Comparison of ENCODE assay signal across 13 cellular contexts in genomic region chr5:112548246-112548982, GRCh38.
DNase-seq lines count a peak whose midpoint lies in the region; ATAC-seq and TF ChIP-seq lines count a peak whose summit lies in the region.
"Had no signal": no experiment of that assay in that cellular context is flagged by ENCODE, and none has a peak within 500 bp of the region (broad histone marks: within the 10 kb centered on the region; RNA-seq: fewer than 3 reads in every experiment).

No MANE protein-coding gene starts in this region.

- no peaks in the 10 kb centered on the region for H3K9me2 ChIP-seq in Karpas-422 (replicated peaks; ENCODE audit: insufficient read depth, low read length)

- intact Hi-C loops in mammary epithelial cell (cut with micrococcal nuclease), result no loop called here

- H3K9me3 ChIP-seq in Karpas-422 (ENCODE audit: low read length), result no peaks in the 10 kb centered on the region
- no peaks in the 10 kb centered on the region for H3K9me3 ChIP-seq in mammary epithelial cell (replicated peaks; ENCODE audit: insufficient read depth, low read length)
- H3K9me3 ChIP-seq in mesodermal cell (ENCODE audit: control insufficient read depth, low read length), result no peaks in the 10 kb centered on the region
- no peaks in the 10 kb centered on the region for H3K9me3 ChIP-seq in Peyer's patch
- H3K9me3 ChIP-seq: gastrocnemius medialis had no signal

- DNase-seq in Caki2 (ENCODE audit: low read depth) (peak; percentile 75), Karpas-422 (no peak), mammary epithelial cell (peak; percentile 39), SKM-1 (lab: John Stamatoyannopoulos, UW; ENCODE audit: unreplicated experiment) (no peak), Peyer's patch (no peak)
- DNase-seq: gastrocnemius medialis, GOT3, natural killer cell, NCI-H345, T1000 had no signal

- BruUV-seq in mammary epithelial cell (replicated peaks; lab: Mats Ljungman, UMichigan), result no TSS peak

- no peak for TF ChIP-seq POLR2A in Peyer's patch (IDR thresholded peaks at IDR 0.05)

- in situ Hi-C loops in Caki2 (cut with HindIII; ENCODE audit: low pct_unique_long_range_greater_than_20kb, low sequenced_read_pairs), result no loop called here
- in situ Hi-C loops in mammary epithelial cell (cut with MboI; ENCODE audit: low sequenced_read_pairs in 2 of 2), result loop anchor here in 1 of 2 donors (25.0 kb wide), 1 partner anchor 336 kb away; no protein-coding TSS in a partner anchor

- H4K20me1 ChIP-seq in Karpas-422 (ENCODE audit: insufficient read depth, low read depth, low read length) (no peaks in the 10 kb centered on the region), mammary epithelial cell (ENCODE audit: insufficient read depth, low read length) (no peaks in the 10 kb centered on the region)

- TF ChIP-seq CTCF in mammary epithelial cell (conservative IDR thresholded peaks at IDR 0.05 in 1 of 2, IDR thresholded peaks at IDR 0.05 in 1 of 2; ENCODE audit: extremely low read depth in 1 of 2, insufficient read depth in 1 of 2, low read depth in 1 of 2, low read length in 2 of 2), result no peak
- TF ChIP-seq CTCF in Peyer's patch (IDR thresholded peaks at IDR 0.05), result no peak

- dilution Hi-C loops in mammary epithelial cell (cut with HindIII; ENCODE audit: low sequenced_read_pairs), result loop anchor here (5.0 to 25.0 kb wide), 2 partner anchors 91 to 336 kb away; no protein-coding TSS in a partner anchor

- H3K27ac ChIP-seq in Karpas-422 (ENCODE audit: low read length), result no peak overlapping the region
- no peak overlapping the region for H3K27ac ChIP-seq in mammary epithelial cell (ENCODE audit: insufficient read depth, low read depth, low read length)
- peak overlapping the region; percentile 60 for H3K27ac ChIP-seq in mesodermal cell (ENCODE audit: low read depth, low read length, severe bottlenecking)
- H3K27ac ChIP-seq in Peyer's patch, result no peak overlapping the region
- H3K27ac ChIP-seq: gastrocnemius medialis had no signal

- H3K4me3 ChIP-seq in Karpas-422 (ENCODE audit: low read length), result peak overlapping the region; percentile 44; the same call in 1 of the 2 replicates
- H3K4me3 ChIP-seq in mammary epithelial cell (replicated peaks in 1 of 3; ENCODE audit: insufficient read depth in 1 of 3, low read depth in 2 of 3, low read length in 3 of 3), result no peak overlapping the region
- H3K4me3 ChIP-seq in mesodermal cell (ENCODE audit: extremely low read depth, insufficient read depth, low read length, poor library complexity, severe bottlenecking), result no peak overlapping the region
- H3K4me3 ChIP-seq in Peyer's patch, result no peak overlapping the region
- H3K4me3 ChIP-seq: gastrocnemius medialis had no signal

- no peaks in the 10 kb centered on the region for H3K79me2 ChIP-seq in Karpas-422 (ENCODE audit: low read length)
- no peaks in the 10 kb centered on the region for H3K79me2 ChIP-seq in mammary epithelial cell (ENCODE audit: insufficient read depth, low read length)

- WGBS in mammary epithelial cell (ENCODE audit: low coverage, missing lambda C conversion rate), result 76% methylated on average over 5 of the region's 5 CpGs
- WGBS in mesodermal cell (ENCODE audit: insufficient coverage in 2 of 2), 2 experiments, result 80 to 85% methylated on average over 3 to 4 of the region's 5 CpGs

- CTCF ChIA-PET in mammary epithelial cell (lab: Charles Lee; ENCODE audit: low non-redundant PET), result no interaction called here

- H3K36me3 ChIP-seq in Karpas-422 (ENCODE audit: insufficient read depth, low read length) (no peaks in the 10 kb centered on the region; the same call in 1 of the 2 replicates), mammary epithelial cell (ENCODE audit: insufficient read depth, low read length) (no peaks in the 10 kb centered on the region), mesodermal cell (ENCODE audit: control insufficient read depth, insufficient read depth, low read length) (no peaks in the 10 kb centered on the region), Peyer's patch (no peaks in the 10 kb centered on the region)
- H3K36me3 ChIP-seq: gastrocnemius medialis had no signal

- H3K4me1 ChIP-seq in Karpas-422 (ENCODE audit: low read length) (peaks cover 53% of the 10 kb centered on the region), mammary epithelial cell (ENCODE audit: insufficient read depth, low read length) (no peaks in the 10 kb centered on the region), mesodermal cell (ENCODE audit: control insufficient read depth, insufficient read depth, low read length, poor library complexity, severe bottlenecking) (peaks cover 16% of the 10 kb centered on the region), Peyer's patch (no peaks in the 10 kb centered on the region)

- no peak for ATAC-seq in GM18909 (IDR thresholded peaks at IDR 0.05; ENCODE audit: poor library complexity, unreplicated experiment)
- no peak for ATAC-seq in HG03159 (IDR thresholded peaks at IDR 0.05; ENCODE audit: unreplicated experiment)
- ATAC-seq: gastrocnemius medialis, natural killer cell had no signal

- H2AFZ ChIP-seq in Karpas-422 (ENCODE audit: low read length) (no peak overlapping the region), mammary epithelial cell (ENCODE audit: low read depth, low read length) (no peak overlapping the region)

- peak overlapping the region; percentile 67 for H3K4me2 ChIP-seq in Karpas-422 (ENCODE audit: low read depth, low read length, poor library complexity, severe bottlenecking)
- H3K4me2 ChIP-seq in mammary epithelial cell (ENCODE audit: insufficient read depth, low read depth, low read length), result no peak overlapping the region

- peak overlapping the region; percentile 55; the same call in 1 of the 2 replicates for H3K9ac ChIP-seq in Karpas-422 (ENCODE audit: low read length)
- no peak overlapping the region for H3K9ac ChIP-seq in mammary epithelial cell (ENCODE audit: insufficient read depth, low read length)

- no peaks in the 10 kb centered on the region for H3K27me3 ChIP-seq in Karpas-422 (ENCODE audit: low read length)
- no peaks in the 10 kb centered on the region for H3K27me3 ChIP-seq in mammary epithelial cell (ENCODE audit: insufficient read depth, low read length)
- no peaks in the 10 kb centered on the region for H3K27me3 ChIP-seq in Peyer's patch
- H3K27me3 ChIP-seq: gastrocnemius medialis had no signal

Comparison
In these comparisons a context has a peak if more than half of its experiments do, and no peak if none do; other contexts are left out.
1. DNase-seq: peak in Caki2 (single experiment) and mammary epithelial cell (single experiment); none in Karpas-422 (single experiment), SKM-1 (single experiment) and Peyer's patch (0 of 3).